Comparison of ENCODE assay signal across 15 cellular contexts in genomic region chr2:41934323-41935003, GRCh38.
DNase-seq lines count a peak whose midpoint lies in the region; ATAC-seq, FAIRE-seq and TF ChIP-seq lines count a peak whose summit lies in the region.
"Had no signal": no experiment of that assay in that cellular context is flagged by ENCODE, and none has a peak within 500 bp of the region (broad histone marks: within the 10 kb centered on the region; RNA-seq: fewer than 3 reads in every experiment).

No MANE protein-coding gene starts in this region.

- no peaks in the 10 kb centered on the region for H3K4me1 Mint-ChIP-seq in T-helper 2 cell treated with Interferon-gamma antibody and Interleukin-4, amounts not matched to agents 5 μg/mL and 100 μg/mL, for 36 hours (ENCODE audit: low read depth)
- H3K4me1 Mint-ChIP-seq: stimulated activated naive B cell treated with anti-CD40 and anti-IgM and Interleukin-4, amounts not matched to agents 10 μg/mL and 1 μg/mL and 100 μg/mL, for 72 hours had no signal

- no peaks in the 10 kb centered on the region for H3K9me3 Mint-ChIP-seq in T-helper 2 cell treated with Interferon-gamma antibody and Interleukin-4, amounts not matched to agents 5 μg/mL and 100 μg/mL, for 36 hours
- H3K9me3 Mint-ChIP-seq: stimulated activated naive B cell treated with anti-CD40 and anti-IgM and Interleukin-4, amounts not matched to agents 10 μg/mL and 1 μg/mL and 100 μg/mL, for 72 hours had no signal

- no peak for TF ChIP-seq EP300 in tibial nerve (IDR thresholded peaks at IDR 0.05)

- no peaks in the 10 kb centered on the region for H3K9me3 ChIP-seq in mucosa of rectum (ENCODE audit: control insufficient read depth in 2 of 2, low read length in 2 of 2)
- no peaks in the 10 kb centered on the region for H3K9me3 ChIP-seq in tibial nerve
- no peaks in the 10 kb centered on the region for H3K9me3 ChIP-seq in upper lobe of right lung

- H3K27ac Mint-ChIP-seq in T-helper 2 cell treated with Interferon-gamma antibody and Interleukin-4, amounts not matched to agents 5 μg/mL and 100 μg/mL, for 36 hours = no peak overlapping the region
- H3K27ac Mint-ChIP-seq: stimulated activated naive B cell treated with anti-CD40 and anti-IgM and Interleukin-4, amounts not matched to agents 10 μg/mL and 1 μg/mL and 100 μg/mL, for 72 hours had no signal

- peak; percentile 82 for DNase-seq in RPMI7951 (ENCODE audit: low read depth)
- peak; percentile 69 for DNase-seq in fibroblast of pulmonary artery (ENCODE audit: low read depth)
- DNase-seq in tibial nerve (ENCODE audit: low spot score in 2 of 2) = no peak
- DNase-seq in upper lobe of right lung = no peak
- no peak for DNase-seq in T-helper 2 cell treated with Interferon-gamma antibody and Interleukin-4, amounts not matched to agents 5 μg/mL and 100 μg/mL, for 36 hours (ENCODE audit: low spot score)
- no peak for DNase-seq in frontal cortex (ENCODE audit: low spot score in 2 of 2)
- DNase-seq: activated CD8-positive, alpha-beta memory T cell treated with anti-CD3 and anti-CD28 coated beads, Interleukin-2, amount 50 U/mL, for 4 hours; caudate nucleus; midbrain; NCI-H1436 treated with DMSO at 0.1 percent for 48 hours; stimulated activated CD4-positive, alpha-beta T cell treated with anti-CD3 and anti-CD28 coated beads, Interleukin-15, amount 100 ng/mL, for 24 hours; stimulated activated naive B cell treated with anti-CD40 and anti-IgM and Interleukin-4, amounts not matched to agents 10 μg/mL and 1 μg/mL and 100 μg/mL, for 72 hours had no signal

- intact Hi-C loops in upper lobe of right lung (cut with DNase I) = no loop called here

- no peaks in the 10 kb centered on the region for H3K36me3 ChIP-seq in mucosa of rectum (ENCODE audit: control insufficient read depth in 2 of 2, insufficient read depth in 2 of 2, low read length in 2 of 2)
- H3K36me3 ChIP-seq in tibial nerve = no peaks in the 10 kb centered on the region
- H3K36me3 ChIP-seq in upper lobe of right lung = no peaks in the 10 kb centered on the region

- TF ChIP-seq CTCF in fibroblast of pulmonary artery (IDR thresholded peaks at IDR 0.05; ENCODE audit: low read length, missing control alignments) (no peak), tibial nerve (IDR thresholded peaks at IDR 0.05) (no peak), upper lobe of right lung (IDR thresholded peaks at IDR 0.05) (no peak)

- FAIRE-seq in frontal cortex (lab: Jason Lieb, UNC) = no peak
- FAIRE-seq: GM12878 had no signal

- ATAC-seq in upper lobe of right lung = no peak
- no peak for ATAC-seq in HG02852 (IDR thresholded peaks at IDR 0.05; ENCODE audit: unreplicated experiment)
- ATAC-seq: GM12878; stimulated activated naive B cell treated with anti-CD40 and anti-IgM and Interleukin-4, amounts not matched to agents 10 μg/mL and 1 μg/mL and 100 μg/mL, for 72 hours had no signal

- TF ChIP-seq POLR2A in tibial nerve (IDR thresholded peaks at IDR 0.05) = no peak

- H3K4me1 ChIP-seq in mucosa of rectum (ENCODE audit: control insufficient read depth in 2 of 2, insufficient read depth in 2 of 2, low read length in 2 of 2) (peaks cover 0 to 2% of the 10 kb centered on the region in 2 donors), tibial nerve (peaks cover 4 to 88% (median 24%) of the 10 kb centered on the region in 4 donors), upper lobe of right lung (peaks cover 8% of the 10 kb centered on the region)

- H3K4me3 ChIP-seq in fibroblast of pulmonary artery (replicated peaks; ENCODE audit: low read depth, low read length) (no peak overlapping the region), mucosa of rectum (ENCODE audit: low read length in 2 of 2) (no peak overlapping the region), tibial nerve (no peak overlapping the region), upper lobe of right lung (no peak overlapping the region)
- H3K4me3 ChIP-seq: GM12878 had no signal

- no peaks in the 10 kb centered on the region for H3K36me3 Mint-ChIP-seq in T-helper 2 cell treated with Interferon-gamma antibody and Interleukin-4, amounts not matched to agents 5 μg/mL and 100 μg/mL, for 36 hours (ENCODE audit: low read depth)
- H3K36me3 Mint-ChIP-seq: stimulated activated naive B cell treated with anti-CD40 and anti-IgM and Interleukin-4, amounts not matched to agents 10 μg/mL and 1 μg/mL and 100 μg/mL, for 72 hours had no signal

- H3K9ac ChIP-seq in mucosa of rectum (ENCODE audit: low read depth in 1 of 2, low read length in 2 of 2) = no peak overlapping the region

- H3K4me3 Mint-ChIP-seq in T-helper 2 cell treated with Interferon-gamma antibody and Interleukin-4, amounts not matched to agents 5 μg/mL and 100 μg/mL, for 36 hours = no peak overlapping the region
- H3K4me3 Mint-ChIP-seq: stimulated activated naive B cell treated with anti-CD40 and anti-IgM and Interleukin-4, amounts not matched to agents 10 μg/mL and 1 μg/mL and 100 μg/mL, for 72 hours had no signal

- 26 to 28% methylated on average over 10 of the region's 10 CpGs for WGBS in tibial nerve, 2 donors

- peaks cover 3% of the 10 kb centered on the region for H3K27me3 Mint-ChIP-seq in T-helper 2 cell treated with Interferon-gamma antibody and Interleukin-4, amounts not matched to agents 5 μg/mL and 100 μg/mL, for 36 hours (ENCODE audit: low read depth)

- no peaks in the 10 kb centered on the region for H3K27me3 ChIP-seq in mucosa of rectum (ENCODE audit: control insufficient read depth in 2 of 2, insufficient read depth in 2 of 2, low read length in 2 of 2)
- no peaks in the 10 kb centered on the region for H3K27me3 ChIP-seq in tibial nerve
- no peaks in the 10 kb centered on the region for H3K27me3 ChIP-seq in upper lobe of right lung

- H3K27ac ChIP-seq in mucosa of rectum (ENCODE audit: low read depth in 2 of 2, low read length in 2 of 2) (peak overlapping the region; percentile 38 to 61), tibial nerve (peak overlapping the region; percentile 54 to 83 (median 75)), upper lobe of right lung (no peak overlapping the region)

Comparison
In these comparisons a context has a peak if more than half of its experiments do, and no peak if none do; other contexts are left out.
1. DNase-seq: peak in RPMI7951 (single experiment) and fibroblast of pulmonary artery (single experiment); none in tibial nerve (0 of 2), upper lobe of right lung (single experiment), T-helper 2 cell treated with Interferon-gamma antibody and Interleukin-4, amounts not matched to agents 5 μg/mL and 100 μg/mL, for 36 hours (single experiment) and frontal cortex (0 of 2).